In the genomic region with DNA sequence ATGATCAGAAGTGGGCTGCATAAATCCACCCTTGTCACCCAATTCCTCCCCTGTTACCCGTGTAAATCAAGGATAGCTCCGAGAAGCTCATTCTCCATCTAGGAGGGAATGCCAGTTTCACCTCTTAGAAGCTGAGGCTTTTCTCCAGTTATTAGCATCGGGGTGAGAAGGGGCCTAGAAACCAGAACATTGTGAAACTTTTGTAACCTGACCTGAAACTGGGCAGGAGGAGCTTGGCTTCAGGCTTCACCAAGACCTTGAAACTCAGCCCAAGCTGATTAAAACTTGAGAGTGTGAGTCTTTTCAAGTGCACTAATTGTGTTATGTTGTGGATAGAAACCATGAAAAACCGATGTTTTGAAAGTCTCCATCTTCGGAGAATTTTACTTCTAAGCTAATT, we compare ENCODE assay signal across 27 cellular contexts.
"Had no signal": no experiment of that assay in that cellular context is flagged by ENCODE, and none has a peak within 500 bp of the region (broad histone marks: within the 10 kb centered on the region; RNA-seq: fewer than 3 reads in every experiment).

No MANE protein-coding gene starts in this region.

- H3K36me3 ChIP-seq: adrenal gland, ascending aorta, brain microvascular endothelial cell, gastroesophageal sphincter, heart left ventricle, left lung, spleen, suprapubic skin, transverse colon had no signal

- H3K27ac Mint-ChIP-seq: activated B cell treated with CpG ODN at 0.5 μM for 24 hours; activated naive CD8-positive, alpha-beta T cell; activated T-cell treated with anti-CD3 and anti-CD28 coated beads, Interleukin-2, amount 50 U/mL, for 72 hours; effector memory CD8-positive, alpha-beta T cell; mesothelial cell of epicardium; naive thymus-derived CD4-positive, alpha-beta T cell; T-helper 2 cell treated with Interferon-gamma antibody and Interleukin-4, amounts not matched to agents 5 μg/mL and 100 μg/mL, for 36 hours had no signal

- H3K9me3 Mint-ChIP-seq: activated B cell treated with CpG ODN at 0.5 μM for 24 hours; T-helper 2 cell treated with Interferon-gamma antibody and Interleukin-4, amounts not matched to agents 5 μg/mL and 100 μg/mL, for 36 hours had no signal

- H2AFZ ChIP-seq: parathyroid adenoma had no signal

- H3K27me3 ChIP-seq: adrenal gland, ascending aorta, brain microvascular endothelial cell, gastroesophageal sphincter had no signal

- H3K4me3 ChIP-seq: adrenal gland, ascending aorta, gastroesophageal sphincter, heart left ventricle, left lung, lung, psoas muscle, spleen, suprapubic skin, transverse colon had no signal

- H3K27me3 Mint-ChIP-seq: activated B cell treated with CpG ODN at 0.5 μM for 24 hours; activated naive CD8-positive, alpha-beta T cell; effector memory CD8-positive, alpha-beta T cell had no signal

- H3K4me1 Mint-ChIP-seq: activated B cell treated with CpG ODN at 0.5 μM for 24 hours; naive thymus-derived CD4-positive, alpha-beta T cell had no signal

- ATAC-seq: activated T-cell treated with anti-CD3 and anti-CD28 coated beads, Interleukin-2, amount 50 U/mL, for 72 hours; effector memory CD8-positive, alpha-beta T cell; gastroesophageal sphincter; heart left ventricle; left lung; naive thymus-derived CD4-positive, alpha-beta T cell; psoas muscle; right cardiac atrium had no signal

- DNase-seq: activated B cell treated with CpG ODN at 0.5 μM for 24 hours; activated naive CD4-positive, alpha-beta T cell treated with Interleukin-2 at 50 U/mL for 16 hours; activated T-cell treated with anti-CD3 and anti-CD28 coated beads for 4 hours; activated T-cell treated with anti-CD3 and anti-CD28 coated beads, Interleukin-2, amount 50 U/mL, for 72 hours; adrenal gland; brain microvascular endothelial cell; cortex of kidney; effector memory CD8-positive, alpha-beta T cell; heart left ventricle; hypothalamus; kidney glomerular epithelial cell; left lung; naive thymus-derived CD4-positive, alpha-beta T cell; psoas muscle; right cardiac atrium; spleen; stimulated activated naive CD4-positive, alpha-beta T cell; T-helper 1 cell; transverse colon had no signal

- H3K9me3 ChIP-seq: adrenal gland, ascending aorta, gastroesophageal sphincter, heart left ventricle, left lung, psoas muscle, spleen, suprapubic skin, transverse colon had no signal

- H3K4me3 Mint-ChIP-seq: activated B cell treated with CpG ODN at 0.5 μM for 24 hours; activated naive CD8-positive, alpha-beta T cell; activated T-cell treated with anti-CD3 and anti-CD28 coated beads, Interleukin-2, amount 50 U/mL, for 72 hours; effector memory CD8-positive, alpha-beta T cell; mesothelial cell of epicardium; naive thymus-derived CD4-positive, alpha-beta T cell; T-helper 2 cell treated with Interferon-gamma antibody and Interleukin-4, amounts not matched to agents 5 μg/mL and 100 μg/mL, for 36 hours had no signal

- H3K27ac ChIP-seq: adrenal gland, ascending aorta, brain microvascular endothelial cell, gastroesophageal sphincter, heart left ventricle, left lung, parathyroid adenoma, psoas muscle, spleen, suprapubic skin, transverse colon had no signal

- H3K36me3 Mint-ChIP-seq: activated naive CD8-positive, alpha-beta T cell; mesothelial cell of epicardium; naive thymus-derived CD4-positive, alpha-beta T cell had no signal

- H3K9ac ChIP-seq: parathyroid adenoma had no signal

- H3K79me2 ChIP-seq: parathyroid adenoma had no signal

- H3K4me1 ChIP-seq: adrenal gland, ascending aorta, gastroesophageal sphincter, heart left ventricle, left lung, parathyroid adenoma, psoas muscle, spleen, suprapubic skin, transverse colon had no signal
